21 cellular contexts compared by ENCODE assay signal in the genomic region with DNA sequence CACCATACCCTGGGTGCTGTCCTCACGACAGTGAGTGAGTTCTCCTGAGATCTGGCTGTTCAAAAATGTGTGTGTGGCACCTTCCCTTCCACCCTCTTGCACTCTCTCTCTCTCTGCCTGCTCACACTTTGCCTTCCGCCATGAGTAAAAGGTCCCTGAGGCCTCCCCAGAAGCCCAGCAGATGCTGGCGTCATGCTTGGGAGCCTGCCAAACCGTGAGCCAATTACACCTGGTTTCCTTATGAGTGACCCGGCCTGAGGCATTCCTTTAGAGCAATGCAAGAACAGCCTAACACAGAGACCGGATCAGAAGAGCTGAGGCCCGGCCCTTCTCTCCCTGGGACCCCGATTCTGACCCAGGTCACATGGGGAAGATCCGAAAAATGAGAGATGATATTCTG. TPM values are rescaled to one million over a fixed set of nuclear protein-coding genes. Genes with fewer than 3 reads are reported as not detected.
DNase-seq lines count a peak whose midpoint lies in the region; ATAC-seq, FAIRE-seq and TF ChIP-seq lines count a peak whose summit lies in the region.
"Had no signal": no experiment of that assay in that cellular context is flagged by ENCODE, and none has a peak within 500 bp of the region (broad histone marks: within the 10 kb centered on the region; RNA-seq: fewer than 3 reads in every experiment).

No MANE protein-coding gene starts in this region.

- H3K79me2 ChIP-seq in astrocyte (ENCODE audit: insufficient read depth, low read length) = no peaks in the 10 kb centered on the region
- H3K79me2 ChIP-seq in smooth muscle cell (ENCODE audit: low read depth) = no peaks in the 10 kb centered on the region

- no peak overlapping the region for H3K27ac Mint-ChIP-seq in astrocyte (ENCODE audit: unreplicated experiment)
- H3K27ac Mint-ChIP-seq: activated T-helper 2 cell treated with anti-CD3 and anti-CD28 coated beads, Interferon-gamma antibody, Interleukin-2, Interleukin-4, amounts not matched to agents 10 μg/mL and 5 μg/mL and 100 μg/mL, durations not matched to agents 14 hours and 24 hours and 36 hours; B cell; dendritic cell treated with granulocyte-macrophage colony-stimulating factor and Interleukin-4, amounts not matched to agents 40 ng/mL and 50 ng/mL, for 4 days had no signal

- ATAC-seq in HG02885 (IDR thresholded peaks at IDR 0.05; ENCODE audit: poor library complexity, unreplicated experiment) (peak; percentile 74), GM21825 (IDR thresholded peaks at IDR 0.05; ENCODE audit: unreplicated experiment) (no peak), GM21515 (IDR thresholded peaks at IDR 0.05; ENCODE audit: unreplicated experiment) (no peak)
- ATAC-seq: left lobe of liver had no signal

- H4K20me1 ChIP-seq in astrocyte (ENCODE audit: insufficient read depth, low read length) (no peaks in the 10 kb centered on the region), smooth muscle cell (ENCODE audit: low read depth) (no peaks in the 10 kb centered on the region)

- TF ChIP-seq CTCF in astrocyte (IDR thresholded peaks at IDR 0.05; ENCODE audit: insufficient read depth, low read depth, low read length) = no peak
- TF ChIP-seq CTCF in smooth muscle cell (IDR thresholded peaks at IDR 0.05; ENCODE audit: borderline replicate concordance, insufficient read depth, poor library complexity, severe bottlenecking) = no peak

- FAIRE-seq in astrocyte (lab: Jason Lieb, UNC) = no peak
- FAIRE-seq: GM12891 had no signal

- no peak overlapping the region for H3K4me3 ChIP-seq in astrocyte (ENCODE audit: insufficient read depth, low read depth, low read length)
- H3K4me3 ChIP-seq in smooth muscle cell = no peak overlapping the region
- H3K4me3 ChIP-seq: esophagus squamous epithelium, thoracic aorta had no signal

- H2AFZ ChIP-seq in astrocyte (ENCODE audit: low read depth, low read length) (no peak overlapping the region), smooth muscle cell (ENCODE audit: low read depth) (no peak overlapping the region)

- no peaks in the 10 kb centered on the region for H3K4me1 Mint-ChIP-seq in astrocyte (ENCODE audit: low read depth, unreplicated experiment)
- H3K4me1 Mint-ChIP-seq: B cell had no signal

- peaks cover 8% of the 10 kb centered on the region for H3K36me3 ChIP-seq in astrocyte (ENCODE audit: insufficient read depth, low read length)
- no peaks in the 10 kb centered on the region for H3K36me3 ChIP-seq in smooth muscle cell (ENCODE audit: low read depth)
- H3K36me3 ChIP-seq: thoracic aorta had no signal

- DNase-seq in ELR (ENCODE audit: low read depth) (peak; percentile 52), astrocyte (ENCODE audit: low read depth) (peak; percentile 51), fibroblast of peridontal ligament (ENCODE audit: extremely low read depth) (peak; percentile 16), DMS79 treated with DMSO at 0.1 percent for 48 hours (lab: John Stamatoyannopoulos, UW) (no peak), smooth muscle cell (lab: John Stamatoyannopoulos, UW; ENCODE audit: unreplicated experiment) (no peak)
- DNase-seq: amniotic stem cell; DMS79; esophagus squamous epithelium; hypothalamus; NCI-H1417 treated with DMSO at 0.1 percent for 48 hours; NCI-H345; stimulated activated CD4-positive, alpha-beta T cell treated with anti-CD3 and anti-CD28 coated beads, Interleukin-4, amount 100 ng/mL, for 4 hours had no signal

- H3F3A ChIP-seq in smooth muscle cell (ENCODE audit: low read depth) = no peaks in the 10 kb centered on the region

- no peak overlapping the region for H3K4me2 ChIP-seq in astrocyte (ENCODE audit: low read length)
- H3K4me2 ChIP-seq in smooth muscle cell = no peak overlapping the region

- H3K9ac ChIP-seq in astrocyte (ENCODE audit: low read length) = no peak overlapping the region
- no peak overlapping the region for H3K9ac ChIP-seq in smooth muscle cell (ENCODE audit: low read depth)

- no peaks in the 10 kb centered on the region for H3K9me3 ChIP-seq in astrocyte (ENCODE audit: insufficient read depth, low read depth, low read length)
- H3K9me3 ChIP-seq in smooth muscle cell (replicated peaks; ENCODE audit: low read depth) = no peaks in the 10 kb centered on the region
- H3K9me3 ChIP-seq: esophagus squamous epithelium, thoracic aorta had no signal

- WGBS in smooth muscle cell (ENCODE audit: low lambda C conversion rate) = 90% methylated on average over 9 of the region's 9 CpGs

- no peak overlapping the region for H3K4me3 Mint-ChIP-seq in astrocyte (ENCODE audit: unreplicated experiment)
- H3K4me3 Mint-ChIP-seq: B cell; dendritic cell treated with granulocyte-macrophage colony-stimulating factor and Interleukin-4, amounts not matched to agents 40 ng/mL and 50 ng/mL, for 4 days had no signal

- H3K27me3 Mint-ChIP-seq in astrocyte (ENCODE audit: low read depth, unreplicated experiment) = no peaks in the 10 kb centered on the region
- H3K27me3 Mint-ChIP-seq: B cell; dendritic cell treated with granulocyte-macrophage colony-stimulating factor and Interleukin-4, amounts not matched to agents 40 ng/mL and 50 ng/mL, for 4 days had no signal

- peaks cover 3% of the 10 kb centered on the region for H3K9me3 Mint-ChIP-seq in astrocyte (ENCODE audit: unreplicated experiment)
- H3K9me3 Mint-ChIP-seq: activated T-helper 2 cell treated with anti-CD3 and anti-CD28 coated beads, Interferon-gamma antibody, Interleukin-2, Interleukin-4, amounts not matched to agents 10 μg/mL and 5 μg/mL and 100 μg/mL, durations not matched to agents 14 hours and 24 hours and 36 hours; dendritic cell treated with granulocyte-macrophage colony-stimulating factor and Interleukin-4, amounts not matched to agents 40 ng/mL and 50 ng/mL, for 4 days had no signal

- H3K27ac ChIP-seq in astrocyte (ENCODE audit: low read depth, low read length) (no peak overlapping the region), smooth muscle cell (ENCODE audit: low read depth) (no peak overlapping the region)
- H3K27ac ChIP-seq: esophagus squamous epithelium, thoracic aorta had no signal

- H3K27me3 ChIP-seq in astrocyte (ENCODE audit: insufficient read depth, low read length) (no peaks in the 10 kb centered on the region), smooth muscle cell (ENCODE audit: low read depth) (no peaks in the 10 kb centered on the region)
- H3K27me3 ChIP-seq: esophagus squamous epithelium had no signal

- peaks cover 24% of the 10 kb centered on the region for H3K36me3 Mint-ChIP-seq in astrocyte (ENCODE audit: low read depth, unreplicated experiment)

- peaks cover 3% of the 10 kb centered on the region for H3K4me1 ChIP-seq in astrocyte (ENCODE audit: insufficient read depth, low read length)
- H3K4me1 ChIP-seq in smooth muscle cell (ENCODE audit: low read depth) = no peaks in the 10 kb centered on the region
- H3K4me1 ChIP-seq: esophagus squamous epithelium had no signal

RNA-seq across cellular contexts. Expression of a gene that starts 15.4 kb away (rescaled TPM):
- total RNA-seq in astrocyte (9.8 and 10.5 TPM in 2 replicates), smooth muscle cell (4.2 and 12.7 TPM in 2 replicates)
- polyA plus RNA-seq in smooth muscle cell = 18.4 and 19.4 TPM in 2 replicates

RNA-seq across cellular contexts. Expression of a gene that starts 54.2 kb away (rescaled TPM):
- total RNA-seq in astrocyte = 32.3 and 38.4 TPM in 2 replicates
- 29.0 and 29.1 TPM in 2 replicates for total RNA-seq in smooth muscle cell
- 14.0 and 19.8 TPM in 2 replicates for polyA plus RNA-seq in smooth muscle cell

Comparison
In these comparisons a context has a peak if more than half of its experiments do, and no peak if none do; other contexts are left out.
1. DNase-seq: peak in ELR (single experiment), astrocyte (single experiment) and fibroblast of peridontal ligament (single experiment); none in DMS79 treated with DMSO at 0.1 percent for 48 hours (single experiment) and smooth muscle cell (single experiment).